ENCODE assay signal across 30 cellular contexts in the genomic region with DNA sequence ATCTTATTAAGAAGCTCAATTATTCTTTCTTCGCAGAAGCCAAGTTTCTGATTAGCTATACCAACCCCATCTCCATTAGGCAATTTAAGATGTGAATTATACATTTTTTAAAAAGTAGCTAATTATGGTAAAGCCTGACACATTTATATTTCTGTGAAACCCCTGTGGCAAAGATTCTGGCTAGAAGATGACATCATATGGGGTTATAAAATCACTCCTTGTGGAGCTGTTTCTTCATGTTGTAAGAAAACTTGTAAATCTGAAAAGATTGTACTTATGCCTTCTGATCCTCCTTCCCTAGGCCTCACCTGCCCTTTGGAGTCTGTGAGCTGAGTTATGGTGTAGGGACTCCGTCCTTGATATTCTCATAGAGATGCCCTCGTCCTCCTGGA.
A peak's percentile ranks its signal among the peaks of the same experiment; 100 is the strongest.
DNase-seq lines count a peak whose midpoint lies in the region; ATAC-seq and TF ChIP-seq lines count a peak whose summit lies in the region.
"Had no signal": no experiment of that assay in that cellular context is flagged by ENCODE, and none has a peak within 500 bp of the region (broad histone marks: within the 10 kb centered on the region; RNA-seq: fewer than 3 reads in every experiment).

No MANE protein-coding gene starts in this region.

- no peak overlapping the region for H2AFZ ChIP-seq in GM23248
- H2AFZ ChIP-seq: PC-9 had no signal

- ATAC-seq in CD4-positive, CD25-positive, alpha-beta regulatory T cell (ENCODE audit: low read depth in 2 of 2), result no peak
- ATAC-seq in activated T-helper 17 cell treated with anti-CD3 and anti-CD28 coated beads, Interleukin-2, amount 50 U/mL, for 72 hours (replicated peaks), result no peak
- peak in 1 of 3 donors; percentile 13 for ATAC-seq in natural killer cell
- no peak for ATAC-seq in GM18909 (IDR thresholded peaks at IDR 0.05; ENCODE audit: poor library complexity, unreplicated experiment)
- no peak for ATAC-seq in HG03108 (IDR thresholded peaks at IDR 0.05; ENCODE audit: unreplicated experiment)
- ATAC-seq: psoas muscle had no signal

- H3K4me3 Mint-ChIP-seq in CD4-positive, CD25-positive, alpha-beta regulatory T cell, result peak overlapping the region in 2 of 4 donors; percentile 9 to 33
- H3K4me3 Mint-ChIP-seq in activated T-helper 17 cell treated with anti-CD3 and anti-CD28 coated beads, Interleukin-2, amount 50 U/mL, for 72 hours, result no peak overlapping the region
- no peak overlapping the region for H3K4me3 Mint-ChIP-seq in natural killer cell
- H3K4me3 Mint-ChIP-seq: B cell, type B pancreatic cell had no signal

- H3K27ac Mint-ChIP-seq in CD4-positive, CD25-positive, alpha-beta regulatory T cell, result peak overlapping the region in 2 of 3 donors; percentile 42 to 58
- H3K27ac Mint-ChIP-seq in activated T-helper 17 cell treated with anti-CD3 and anti-CD28 coated beads, Interleukin-2, amount 50 U/mL, for 72 hours, result peak overlapping the region; percentile 44
- peak overlapping the region; percentile 41 to 75 for H3K27ac Mint-ChIP-seq in natural killer cell
- H3K27ac Mint-ChIP-seq: B cell; T-helper 2 cell treated with Interferon-gamma antibody and Interleukin-4, amounts not matched to agents 5 μg/mL and 100 μg/mL, for 36 hours had no signal

- intact Hi-C loops in natural killer cell (cut with micrococcal nuclease), result no loop called here

- H3K27me3 ChIP-seq in CD4-positive, CD25-positive, alpha-beta regulatory T cell (ENCODE audit: control insufficient read depth, insufficient read depth, low read length), result no peaks in the 10 kb centered on the region
- H3K27me3 ChIP-seq in GM23248 (replicated peaks; ENCODE audit: insufficient read depth), result no peaks in the 10 kb centered on the region
- H3K27me3 ChIP-seq: sigmoid colon had no signal

- DNase-seq in CD4-positive, CD25-positive, alpha-beta regulatory T cell, result no peak
- DNase-seq in GM23248 (peak; percentile 11), natural killer cell (no peak), HuH-7.5 (ENCODE audit: low spot score) (no peak)
- no peak for DNase-seq in stimulated activated CD4-positive, alpha-beta T cell treated with anti-CD3 and anti-CD28 coated beads, Interleukin-4, amount 100 ng/mL, for 1 hour
- DNase-seq: ACHN; activated CD4-positive, alpha-beta T cell treated with anti-CD3 and anti-CD28 coated beads for 4 hours; COR-L47; cortex of kidney; DMS53; glutamatergic neuron; Karpas-422; left ventricle myocardium inferior; NCI-H1436; NCI-H2081; NCI-H2227 treated with DMSO at 0.1 percent for 48 hours; NCI-H526; NK-92 treated with Interleukin-12 subunit alpha and Interleukin-12 subunit beta, amount 100 ng/mL, for 24 hours; nucleus accumbens; PC-9; psoas muscle; sigmoid colon; stimulated activated naive B cell treated with anti-CD40 and anti-IgM and Interleukin-4, amounts not matched to agents 10 μg/mL and 1 μg/mL and 100 μg/mL, for 72 hours; substantia nigra had no signal

- no peak overlapping the region for H3K27ac ChIP-seq in CD4-positive, CD25-positive, alpha-beta regulatory T cell (ENCODE audit: insufficient read depth, low read length, poor library complexity, severe bottlenecking)
- H3K27ac ChIP-seq in GM23248, result no peak overlapping the region
- H3K27ac ChIP-seq: left ventricle myocardium inferior, PC-9, psoas muscle, sigmoid colon had no signal

- H3K79me2 ChIP-seq in GM23248 (ENCODE audit: insufficient read depth), result peaks cover 6% of the 10 kb centered on the region; the same call in 1 of the 2 replicates

- H3K27me3 Mint-ChIP-seq in CD4-positive, CD25-positive, alpha-beta regulatory T cell, result no peaks in the 10 kb centered on the region
- no peaks in the 10 kb centered on the region for H3K27me3 Mint-ChIP-seq in activated T-helper 17 cell treated with anti-CD3 and anti-CD28 coated beads, Interleukin-2, amount 50 U/mL, for 72 hours
- H3K27me3 Mint-ChIP-seq in natural killer cell (ENCODE audit: low read depth in 2 of 2), result no peaks in the 10 kb centered on the region
- H3K27me3 Mint-ChIP-seq: B cell; stimulated activated naive B cell treated with anti-CD40 and anti-IgM and Interleukin-4, amounts not matched to agents 10 μg/mL and 1 μg/mL and 100 μg/mL, for 72 hours; type B pancreatic cell had no signal

- H3K4me2 ChIP-seq in GM23248 (ENCODE audit: unreplicated experiment), result peak overlapping the region; percentile 0
- H3K4me2 ChIP-seq: PC-9 had no signal

- H3K4me3 ChIP-seq in CD4-positive, CD25-positive, alpha-beta regulatory T cell (ENCODE audit: low read depth, low read length), result peak overlapping the region; percentile 12
- no peak overlapping the region for H3K4me3 ChIP-seq in GM23248
- H3K4me3 ChIP-seq: left ventricle myocardium inferior, PC-9, psoas muscle, sigmoid colon had no signal

- H3K36me3 Mint-ChIP-seq in CD4-positive, CD25-positive, alpha-beta regulatory T cell, result peaks cover 31% of the 10 kb centered on the region
- H3K36me3 Mint-ChIP-seq in activated T-helper 17 cell treated with anti-CD3 and anti-CD28 coated beads, Interleukin-2, amount 50 U/mL, for 72 hours (ENCODE audit: low read depth), result peaks cover 12% of the 10 kb centered on the region
- no peaks in the 10 kb centered on the region for H3K36me3 Mint-ChIP-seq in natural killer cell

- no peak for TF ChIP-seq CTCF in natural killer cell (IDR thresholded peaks at IDR 0.05)

- peaks cover 29% of the 10 kb centered on the region for H3K36me3 ChIP-seq in CD4-positive, CD25-positive, alpha-beta regulatory T cell (ENCODE audit: control insufficient read depth, insufficient read depth, low read length)
- no peaks in the 10 kb centered on the region for H3K36me3 ChIP-seq in GM23248 (ENCODE audit: low read depth)
- H3K36me3 ChIP-seq: left ventricle myocardium inferior, sigmoid colon had no signal

- in situ Hi-C loops in GM23248 (cut with MboI), result no loop called here

- 94 to 97% methylated on average over 3 of the region's 3 CpGs for WGBS in GM23248 (ENCODE audit: low coverage in 1 of 2, low lambda C conversion rate in 2 of 2, missing lambda C conversion rate in 2 of 2), 2 experiments

- H3K9ac ChIP-seq in GM23248, result no peak overlapping the region

- H3K4me1 ChIP-seq in CD4-positive, CD25-positive, alpha-beta regulatory T cell (ENCODE audit: control insufficient read depth, insufficient read depth, low read length, poor library complexity, severe bottlenecking), result peaks cover 30% of the 10 kb centered on the region
- peaks cover 15% of the 10 kb centered on the region for H3K4me1 ChIP-seq in GM23248 (ENCODE audit: insufficient read depth)
- H3K4me1 ChIP-seq: left ventricle myocardium inferior, psoas muscle had no signal

- H3K9me2 ChIP-seq in GM23248 (ENCODE audit: insufficient read depth), result no peaks in the 10 kb centered on the region

- H4K20me1 ChIP-seq in GM23248 (ENCODE audit: insufficient read depth), result no peaks in the 10 kb centered on the region

- H3F3A ChIP-seq in GM23248 (ENCODE audit: insufficient read depth), result no peaks in the 10 kb centered on the region

- H3K9me3 Mint-ChIP-seq in CD4-positive, CD25-positive, alpha-beta regulatory T cell, result no peaks in the 10 kb centered on the region
- no peaks in the 10 kb centered on the region for H3K9me3 Mint-ChIP-seq in activated T-helper 17 cell treated with anti-CD3 and anti-CD28 coated beads, Interleukin-2, amount 50 U/mL, for 72 hours
- no peaks in the 10 kb centered on the region for H3K9me3 Mint-ChIP-seq in natural killer cell
- H3K9me3 Mint-ChIP-seq: T-helper 2 cell treated with Interferon-gamma antibody and Interleukin-4, amounts not matched to agents 5 μg/mL and 100 μg/mL, for 36 hours; type B pancreatic cell had no signal

- H3K4me1 Mint-ChIP-seq in CD4-positive, CD25-positive, alpha-beta regulatory T cell, result peaks cover 56 to 94% (median 72%) of the 10 kb centered on the region in 4 donors
- H3K4me1 Mint-ChIP-seq in activated T-helper 17 cell treated with anti-CD3 and anti-CD28 coated beads, Interleukin-2, amount 50 U/mL, for 72 hours, result peaks cover 51% of the 10 kb centered on the region
- peaks cover 93 to 95% of the 10 kb centered on the region in 2 donors for H3K4me1 Mint-ChIP-seq in natural killer cell

- no peaks in the 10 kb centered on the region for H3K9me3 ChIP-seq in CD4-positive, CD25-positive, alpha-beta regulatory T cell (ENCODE audit: control insufficient read depth in 2 of 2, low read length in 2 of 2)
- no peaks in the 10 kb centered on the region for H3K9me3 ChIP-seq in GM23248 (ENCODE audit: low read depth)
- H3K9me3 ChIP-seq: left ventricle myocardium inferior, psoas muscle, sigmoid colon had no signal
